ENCODE assay signal across 8 cellular contexts in the genomic region with DNA sequence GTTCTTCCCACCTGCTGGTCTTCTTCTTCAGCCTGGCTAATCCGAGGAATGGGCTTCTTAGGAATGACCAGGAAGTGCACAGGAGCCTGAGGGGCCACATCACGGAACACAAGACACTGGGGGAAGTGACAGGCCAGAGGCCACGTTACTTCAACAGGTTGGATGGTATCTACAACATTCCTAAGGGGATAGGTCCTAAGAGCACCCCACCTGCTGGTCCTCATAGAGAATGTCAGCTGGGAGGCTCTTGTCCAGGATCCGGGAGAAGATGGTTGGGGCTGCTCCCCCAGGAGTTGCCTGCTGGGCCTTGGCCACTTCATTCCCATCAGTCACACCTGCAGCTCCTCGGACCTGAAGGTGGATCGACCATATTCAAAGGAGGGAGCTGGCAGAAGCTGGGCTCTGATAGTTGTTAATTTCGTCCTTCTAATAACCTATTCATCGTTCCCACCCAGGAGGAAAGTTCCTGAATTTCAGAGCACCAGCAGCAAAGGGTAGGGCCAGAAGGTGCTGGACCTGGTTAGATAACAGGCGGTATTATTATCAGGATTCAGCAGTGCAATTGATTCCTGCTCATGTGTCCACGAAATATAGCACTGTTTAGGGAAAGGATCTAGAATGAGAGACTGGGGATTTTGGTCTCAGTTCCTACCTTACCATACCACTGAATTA. TPM values are rescaled to one million over a fixed set of nuclear protein-coding genes. Genes with fewer than 3 reads are reported as not detected.
DNase-seq lines count a peak whose midpoint lies in the region; ATAC-seq and TF ChIP-seq lines count a peak whose summit lies in the region.

No MANE protein-coding gene starts in this region.

- peaks cover 13% of the 10 kb centered on the region for H3K4me1 ChIP-seq in ectodermal cell (ENCODE audit: control insufficient read depth, insufficient read depth, low read length)

- peak overlapping the region; percentile 93 for H3K9ac ChIP-seq in neural cell (ENCODE audit: low read length)

- H3K9me3 ChIP-seq in ectodermal cell (ENCODE audit: control insufficient read depth, low read length) (no peaks in the 10 kb centered on the region), neural cell (ENCODE audit: low read length) (no peaks in the 10 kb centered on the region)

- H4K20me1 ChIP-seq in neural cell (ENCODE audit: insufficient read depth): no peaks in the 10 kb centered on the region

- DNase-seq in NCI-H345 (lab: John Stamatoyannopoulos, UW) (peak; percentile 27), NCI-H345 treated with DMSO at 0.1 percent for 48 hours (lab: John Stamatoyannopoulos, UW; ENCODE audit: unreplicated experiment) (no peak), NCI-H460 (ENCODE audit: extremely low read depth, low read depth) (peak; percentile 23), omental fat pad (ENCODE audit: low spot score) (no peak), posterior vena cava (ENCODE audit: low spot score) (no peak), GOT3 (lab: John Stamatoyannopoulos, UW) (no peak)

- H3K79me2 ChIP-seq in neural cell (replicated peaks; ENCODE audit: insufficient read depth, low read length): peaks cover 4% of the 10 kb centered on the region

- H3K4me2 ChIP-seq in neural cell (ENCODE audit: low read length): peak overlapping the region; percentile 99

- peaks cover 3% of the 10 kb centered on the region for H3K36me3 ChIP-seq in ectodermal cell (ENCODE audit: control insufficient read depth, insufficient read depth, low read length)
- no peaks in the 10 kb centered on the region for H3K36me3 ChIP-seq in neural cell (ENCODE audit: insufficient read depth, low read length)

- peak; percentile 16 for TF ChIP-seq CTCF in neural cell (IDR thresholded peaks at IDR 0.05; ENCODE audit: poor library complexity, severe bottlenecking)
- no peak for TF ChIP-seq CTCF in omental fat pad (IDR thresholded peaks at IDR 0.05)

- H3K27me3 ChIP-seq in ectodermal cell (ENCODE audit: control insufficient read depth, insufficient read depth, low read length, poor library complexity, severe bottlenecking) (no peaks in the 10 kb centered on the region), neural cell (ENCODE audit: insufficient read depth, low read depth, low read length) (no peaks in the 10 kb centered on the region)

- no peaks in the 10 kb centered on the region for H3K9me2 ChIP-seq in neural cell (ENCODE audit: insufficient read depth, low read length)

- TF ChIP-seq RAD21 in neural cell (conservative IDR thresholded peaks at IDR 0.05): no peak

- ATAC-seq in omental fat pad (ENCODE audit: low FRiP score): no peak

- peaks cover 5% of the 10 kb centered on the region for H3F3A ChIP-seq in neural cell (ENCODE audit: insufficient read depth, low read length, poor library complexity, severe bottlenecking)

- intact Hi-C loops in posterior vena cava (cut with DNase I): loop anchor here in 1 of 2 donors (10.0 kb wide), 1 partner anchor 149 kb away; a partner anchor contains a TSS

- H3K4me3 ChIP-seq in ectodermal cell (ENCODE audit: insufficient read depth, low read depth, low read length): peak overlapping the region; percentile 72
- H3K4me3 ChIP-seq in neural cell (ENCODE audit: low read length): peak overlapping the region; percentile 97

- TF ChIP-seq EP300 in neural cell (conservative IDR thresholded peaks at IDR 0.05; ENCODE audit: poor library complexity, severe bottlenecking): no peak

- 89 to 90% methylated on average over 10 of the region's 10 CpGs for WGBS in ectodermal cell, 2 experiments

- H3K27ac ChIP-seq in ectodermal cell (ENCODE audit: insufficient read depth, low read depth, low read length, poor library complexity, severe bottlenecking) (peak overlapping the region; percentile 93), neural cell (ENCODE audit: low read length) (peak overlapping the region; percentile 94)

- no peak overlapping the region for H2AFZ ChIP-seq in neural cell (ENCODE audit: low read depth, low read length)

TF ChIP-seq in neural cell, 6 proteins besides CTCF, POLR2A, EP300 and RAD21:
- TF ChIP-seq EZH2 (IDR thresholded peaks at IDR 0.05; ENCODE audit: borderline replicate concordance, insufficient read depth, low read length, poor library complexity, severe bottlenecking) (no peak), SMC3 (conservative IDR thresholded peaks at IDR 0.05; ENCODE audit: poor library complexity) (no peak), TAF1 (IDR thresholded peaks at IDR 0.05; ENCODE audit: low read depth) (no peak), MXI1 (conservative IDR thresholded peaks at IDR 0.05; ENCODE audit: poor library complexity, severe bottlenecking) (no peak), POLR2AphosphoS5 (IDR thresholded peaks at IDR 0.05) (no peak)
- TF ChIP-seq, protein P1, sequence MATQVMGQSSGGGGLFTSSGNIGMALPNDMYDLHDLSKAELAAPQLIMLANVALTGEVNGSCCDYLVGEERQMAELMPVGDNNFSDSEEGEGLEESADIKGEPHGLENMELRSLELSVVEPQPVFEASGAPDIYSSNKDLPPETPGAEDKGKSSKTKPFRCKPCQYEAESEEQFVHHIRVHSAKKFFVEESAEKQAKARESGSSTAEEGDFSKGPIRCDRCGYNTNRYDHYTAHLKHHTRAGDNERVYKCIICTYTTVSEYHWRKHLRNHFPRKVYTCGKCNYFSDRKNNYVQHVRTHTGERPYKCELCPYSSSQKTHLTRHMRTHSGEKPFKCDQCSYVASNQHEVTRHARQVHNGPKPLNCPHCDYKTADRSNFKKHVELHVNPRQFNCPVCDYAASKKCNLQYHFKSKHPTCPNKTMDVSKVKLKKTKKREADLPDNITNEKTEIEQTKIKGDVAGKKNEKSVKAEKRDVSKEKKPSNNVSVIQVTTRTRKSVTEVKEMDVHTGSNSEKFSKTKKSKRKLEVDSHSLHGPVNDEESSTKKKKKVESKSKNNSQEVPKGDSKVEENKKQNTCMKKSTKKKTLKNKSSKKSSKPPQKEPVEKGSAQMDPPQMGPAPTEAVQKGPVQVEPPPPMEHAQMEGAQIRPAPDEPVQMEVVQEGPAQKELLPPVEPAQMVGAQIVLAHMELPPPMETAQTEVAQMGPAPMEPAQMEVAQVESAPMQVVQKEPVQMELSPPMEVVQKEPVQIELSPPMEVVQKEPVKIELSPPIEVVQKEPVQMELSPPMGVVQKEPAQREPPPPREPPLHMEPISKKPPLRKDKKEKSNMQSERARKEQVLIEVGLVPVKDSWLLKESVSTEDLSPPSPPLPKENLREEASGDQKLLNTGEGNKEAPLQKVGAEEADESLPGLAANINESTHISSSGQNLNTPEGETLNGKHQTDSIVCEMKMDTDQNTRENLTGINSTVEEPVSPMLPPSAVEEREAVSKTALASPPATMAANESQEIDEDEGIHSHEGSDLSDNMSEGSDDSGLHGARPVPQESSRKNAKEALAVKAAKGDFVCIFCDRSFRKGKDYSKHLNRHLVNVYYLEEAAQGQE (IDR thresholded peaks at IDR 0.05; ENCODE audit: borderline replicate concordance): no peak

RNA-seq across cellular contexts. Expression of a gene that starts 1.3 kb away (rescaled TPM):
- 18.2 and 22.8 TPM in 2 replicates for total RNA-seq in NCI-H460 (2014; rRNA removed; shearing (Covaris generic))
- polyA plus RNA-seq in NCI-H460 (2014; cell fraction: nucleus; rRNA removed): 21.7 and 33.3 TPM in 2 replicates
- 44.6 TPM for polyA plus RNA-seq in ectodermal cell (2013, experiment 1 of 4)
- polyA plus RNA-seq in ectodermal cell (2013, experiment 2 of 4): 47.9 TPM
- polyA plus RNA-seq in ectodermal cell (2013, experiment 3 of 4): 54.6 TPM
- polyA plus RNA-seq in ectodermal cell (2013, experiment 4 of 4): 58.7 TPM
- 31.0 and 31.6 TPM in 2 replicates for polyA plus RNA-seq in neural cell
- polyA minus RNA-seq in neural cell: 7.3 and 13.1 TPM in 2 replicates
- 10 to 100 TPM; 19.8 to 49.7 (median 40.6) TPM for total RNA-seq in omental fat pad
- total RNA-seq in posterior vena cava: 10 to 100 TPM; 20.0 to 26.8 TPM

RNA-seq across cellular contexts. Expression of a gene that starts 1.5 kb away (rescaled TPM):
- 0.14 and 0.47 TPM in 2 replicates for total RNA-seq in NCI-H460 (2014; rRNA removed; shearing (Covaris generic))
- 0.56 and 1.2 TPM in 2 replicates for polyA plus RNA-seq in NCI-H460 (2014; cell fraction: nucleus; rRNA removed)
- 1.5 TPM for polyA plus RNA-seq in ectodermal cell (2013, experiment 1 of 4)
- 1.1 TPM for polyA plus RNA-seq in ectodermal cell (2013, experiment 2 of 4)
- polyA plus RNA-seq in ectodermal cell (2013, experiment 3 of 4): 1.2 TPM
- polyA plus RNA-seq in ectodermal cell (2013, experiment 4 of 4): 1.5 TPM
- 2.9 and 4.2 TPM in 2 replicates for polyA plus RNA-seq in neural cell
- 2.3 and 4.4 TPM in 2 replicates for polyA minus RNA-seq in neural cell
- total RNA-seq in omental fat pad: 1 to 10 TPM in 2 of 4 donors, under 1 TPM in 1, not detected in 1; 0.65 to 2.8 (median 2.0) TPM
- 1 to 10 TPM in 1 of 2 donors, under 1 TPM in 1; 0.76 to 3.1 TPM for total RNA-seq in posterior vena cava

RNA-seq across cellular contexts. Expression of a gene that starts 15.0 kb away (rescaled TPM):
- total RNA-seq in NCI-H460 (2014; rRNA removed; shearing (Covaris generic)): not detected in 2 replicates
- polyA plus RNA-seq in NCI-H460 (2014; cell fraction: nucleus; rRNA removed): not detected in 2 replicates
- polyA plus RNA-seq in ectodermal cell (2013, experiment 1 of 4): not detected
- 0.39 TPM for polyA plus RNA-seq in ectodermal cell (2013, experiment 2 of 4)
- polyA plus RNA-seq in ectodermal cell (2013, experiment 3 of 4): 0.80 TPM
- 0.45 TPM for polyA plus RNA-seq in ectodermal cell (2013, experiment 4 of 4)
- 0.09 TPM in 1 of 2 replicates, not detected in the other for polyA plus RNA-seq in neural cell
- polyA minus RNA-seq in neural cell: not detected in 2 replicates
- total RNA-seq in omental fat pad: not detected
- not detected for total RNA-seq in posterior vena cava

RNA-seq across cellular contexts. Expression of a gene that starts 15.5 kb away (rescaled TPM):
- total RNA-seq in NCI-H460 (2014; rRNA removed; shearing (Covaris generic)): 1.2 and 1.4 TPM in 2 replicates
- 3.1 and 4.3 TPM in 2 replicates for polyA plus RNA-seq in NCI-H460 (2014; cell fraction: nucleus; rRNA removed)
- 21.2 TPM for polyA plus RNA-seq in ectodermal cell (2013, experiment 1 of 4)
- polyA plus RNA-seq in ectodermal cell (2013, experiment 2 of 4): 19.7 TPM
- 18.7 TPM for polyA plus RNA-seq in ectodermal cell (2013, experiment 3 of 4)
- polyA plus RNA-seq in ectodermal cell (2013, experiment 4 of 4): 21.3 TPM
- polyA plus RNA-seq in neural cell: 12.7 and 12.9 TPM in 2 replicates
- 15.6 and 18.2 TPM in 2 replicates for polyA minus RNA-seq in neural cell
- total RNA-seq in omental fat pad: 10 to 100 TPM in 1 of 4 donors, 1 to 10 TPM in 3; 2.7 to 13.2 (median 4.6) TPM
- 10 to 100 TPM; 16.1 to 18.5 TPM for total RNA-seq in posterior vena cava

RNA-seq across cellular contexts. Expression of a gene that starts 22.2 kb away (rescaled TPM):
- 1.7 and 7.0 TPM in 2 replicates for total RNA-seq in NCI-H460 (2014; rRNA removed; shearing (Covaris generic))
- 18.4 and 21.4 TPM in 2 replicates for polyA plus RNA-seq in NCI-H460 (2014; cell fraction: nucleus; rRNA removed)
- 21.4 TPM for polyA plus RNA-seq in ectodermal cell (2013, experiment 1 of 4)
- 23.3 TPM for polyA plus RNA-seq in ectodermal cell (2013, experiment 2 of 4)
- 22.5 TPM for polyA plus RNA-seq in ectodermal cell (2013, experiment 3 of 4)
- polyA plus RNA-seq in ectodermal cell (2013, experiment 4 of 4): 25.1 TPM
- 3.1 and 9.6 TPM in 2 replicates for polyA plus RNA-seq in neural cell
- polyA minus RNA-seq in neural cell: 0.58 and 0.73 TPM in 2 replicates
- total RNA-seq in omental fat pad: 10 to 100 TPM; 13.7 to 28.2 (median 24.3) TPM
- total RNA-seq in posterior vena cava: 10 to 100 TPM; 27.4 to 47.1 TPM

Comparison
In these comparisons a context has a peak if more than half of its experiments do, and no peak if none do; other contexts are left out.
1. DNase-seq: peak in NCI-H345 (single experiment) and NCI-H460 (single experiment); none in NCI-H345 treated with DMSO at 0.1 percent for 48 hours (single experiment), omental fat pad (single experiment), posterior vena cava (single experiment) and GOT3 (single experiment).